ENCODE assay signal across 15 cellular contexts in genomic region chr5:11724947-11725346, GRCh38.
A peak's percentile ranks its signal among the peaks of the same experiment; 100 is the strongest.
DNase-seq lines count a peak whose midpoint lies in the region; ATAC-seq, FAIRE-seq and TF ChIP-seq lines count a peak whose summit lies in the region.
"Had no signal": no experiment of that assay in that cellular context is flagged by ENCODE, and none has a peak within 500 bp of the region (broad histone marks: within the 10 kb centered on the region; RNA-seq: fewer than 3 reads in every experiment).

No MANE protein-coding gene starts in this region.

- no peaks in the 10 kb centered on the region for H3K27me3 Mint-ChIP-seq in CD4-positive, alpha-beta memory T cell
- H3K27me3 Mint-ChIP-seq: CD8-positive, alpha-beta memory T cell had no signal

- no peak overlapping the region for H3K27ac ChIP-seq in pancreas
- no peak overlapping the region for H3K27ac ChIP-seq in CD4-positive, alpha-beta memory T cell (ENCODE audit: low read depth, low read length)

- H3K4me3 ChIP-seq in pancreas = no peak overlapping the region
- no peak overlapping the region for H3K4me3 ChIP-seq in CD4-positive, alpha-beta memory T cell (ENCODE audit: low read length in 2 of 2)
- H3K4me3 ChIP-seq: SK-N-MC had no signal

- no peak for TF ChIP-seq CTCF in pancreas (IDR thresholded peaks at IDR 0.05)

- DNase-seq in DMS53 (lab: John Stamatoyannopoulos, UW) (peak; percentile 92), HPDE6-E6E7 (ENCODE audit: extremely low spot score) (peak; percentile 2), SK-N-DZ (ENCODE audit: low spot score) (peak; percentile 92), pancreas (no peak)
- DNase-seq in effector CD8-positive, alpha-beta T cell (lab: John Stamatoyannopoulos, UW) = no peak
- DNase-seq in CD4-positive, alpha-beta memory T cell = no peak
- DNase-seq: CD8-positive, alpha-beta memory T cell; H7; NCI-H1105 treated with DMSO at 0.1 percent for 48 hours; NCI-H2029 treated with DMSO at 0.1 percent for 48 hours; NCI-H446; NK-92 treated with Interleukin-12 subunit alpha and Interleukin-12 subunit beta, amount 100 ng/mL, for 24 hours; T-helper 1 cell had no signal

- WGBS in pancreas, 2 donors = 41 to 51% methylated on average over 3 of the region's 3 CpGs

- intact Hi-C loops in pancreas (cut with DNase I) = no loop called here
- intact Hi-C loops in CD4-positive, alpha-beta memory T cell (cut with micrococcal nuclease) = no loop called here

- no peaks in the 10 kb centered on the region for H3K4me1 Mint-ChIP-seq in CD4-positive, alpha-beta memory T cell
- H3K4me1 Mint-ChIP-seq: CD8-positive, alpha-beta memory T cell had no signal

- POLR2A ChIA-PET in CD4-positive, alpha-beta memory T cell (lab: Charles Lee; ENCODE audit: partially characterized antibody) = no interaction called here

- ATAC-seq in pancreas = peak in 3 of 4 donors; percentile 32 to 53 (median 51)
- ATAC-seq in HG03196 (IDR thresholded peaks at IDR 0.05; ENCODE audit: unreplicated experiment) = no peak

- peaks cover 0 to 10% (median 0%) of the 10 kb centered on the region in 3 donors for H3K4me1 ChIP-seq in pancreas
- no peaks in the 10 kb centered on the region for H3K4me1 ChIP-seq in CD4-positive, alpha-beta memory T cell (ENCODE audit: insufficient read depth, low read length)

- H3K9me3 Mint-ChIP-seq in CD4-positive, alpha-beta memory T cell = peaks cover 0 to 5% (median under 1%) of the 10 kb centered on the region in 8 donors

- no peaks in the 10 kb centered on the region for H3K36me3 ChIP-seq in pancreas
- H3K36me3 ChIP-seq in CD4-positive, alpha-beta memory T cell (ENCODE audit: insufficient read depth, low read length) = no peaks in the 10 kb centered on the region

- no peaks in the 10 kb centered on the region for H3K27me3 ChIP-seq in pancreas
- no peaks in the 10 kb centered on the region for H3K27me3 ChIP-seq in CD4-positive, alpha-beta memory T cell (ENCODE audit: insufficient read depth, low read length)

- no peaks in the 10 kb centered on the region for H3K9me3 ChIP-seq in pancreas
- no peaks in the 10 kb centered on the region for H3K9me3 ChIP-seq in CD4-positive, alpha-beta memory T cell (ENCODE audit: control insufficient read depth in 1 of 2, low read length in 2 of 2)

- H3K36me3 Mint-ChIP-seq in CD4-positive, alpha-beta memory T cell = no peaks in the 10 kb centered on the region
- H3K36me3 Mint-ChIP-seq: CD8-positive, alpha-beta memory T cell had no signal

- FAIRE-seq in pancreas (lab: Jason Lieb, UNC) = no peak

- H3K27ac Mint-ChIP-seq in CD4-positive, alpha-beta memory T cell = no peak overlapping the region
- H3K27ac Mint-ChIP-seq: CD8-positive, alpha-beta memory T cell had no signal

- no peak overlapping the region for H3K4me3 Mint-ChIP-seq in CD4-positive, alpha-beta memory T cell
- H3K4me3 Mint-ChIP-seq: CD8-positive, alpha-beta memory T cell had no signal

- CTCF ChIA-PET in CD4-positive, alpha-beta memory T cell (lab: Charles Lee; ENCODE audit: partially characterized antibody) = no interaction called here

Comparison
In these comparisons a context has a peak if more than half of its experiments do, and no peak if none do; other contexts are left out.
1. DNase-seq: peak in DMS53 (single experiment), HPDE6-E6E7 (single experiment) and SK-N-DZ (single experiment); none in pancreas (0 of 6), effector CD8-positive, alpha-beta T cell (single experiment) and CD4-positive, alpha-beta memory T cell (0 of 5).